ENCODE assay signal across 1 cellular context in genomic region chr5:139453683-139454567, GRCh38.
TF ChIP-seq lines count a peak whose summit lies in the region.

No MANE protein-coding gene starts in this region.

TF ChIP-seq in HEK293, 187 proteins besides CTCF, POLR2A, EP300 and RAD21 (continued from another document and continues in another):
- 0 out of 2 replicates have a peak, but pooled peaks have one; percentile 29 for TF ChIP-seq ZNF488 (tag by site-specific recombination; IDR thresholded peaks at IDR 0.05)
- no peak for TF ChIP-seq ZNF10 (tag by site-specific recombination; IDR thresholded peaks at IDR 0.05)
- 0 out of 2 replicates have a peak, but pooled peaks have one; percentile 37 for TF ChIP-seq ZSCAN18 (tag by site-specific recombination; IDR thresholded peaks at IDR 0.05)
- TF ChIP-seq PBX3 (CRISPR knock-in tag; IDR thresholded peaks at IDR 0.05), result no peak
- peak; percentile 100 for TF ChIP-seq EGR2 (tag by site-specific recombination; IDR thresholded peaks at IDR 0.05; ENCODE audit: low read depth)
- TF ChIP-seq ZNF585B (tag by site-specific recombination; IDR thresholded peaks at IDR 0.05), result no peak
- no peak for TF ChIP-seq ZNF555 (tag by site-specific recombination; conservative IDR thresholded peaks at IDR 0.05)
- no peak; the same call in 1 of the 2 replicates for TF ChIP-seq ZNF707 (tag by site-specific recombination; IDR thresholded peaks at IDR 0.05)
- TF ChIP-seq ZNF274 (IDR thresholded peaks at IDR 0.05; ENCODE audit: low read length), result no peak
- TF ChIP-seq ZNF274 (tag by site-specific recombination; IDR thresholded peaks at IDR 0.05; ENCODE audit: borderline replicate concordance), result 0 out of 2 replicates have a peak, but pooled peaks have one; percentile 17
- TF ChIP-seq ZBTB49 (tag by site-specific recombination; IDR thresholded peaks at IDR 0.05; ENCODE audit: low read depth), result no peak
- TF ChIP-seq PRDM2 (tag by site-specific recombination; IDR thresholded peaks at IDR 0.05; ENCODE audit: borderline replicate concordance), result no peak
- peak; percentile 24; the same call in 1 of the 2 replicates for TF ChIP-seq ZBTB7A (tag by site-specific recombination; IDR thresholded peaks at IDR 0.05; ENCODE audit: low read depth)
- no peak for TF ChIP-seq BCL11B (tag by site-specific recombination; IDR thresholded peaks at IDR 0.05; ENCODE audit: low read depth)
- TF ChIP-seq ZNF654 (tag by site-specific recombination; IDR thresholded peaks at IDR 0.05; ENCODE audit: low read depth), result no peak
- no peak; the same call in 1 of the 2 replicates for TF ChIP-seq YY1 (tag by site-specific recombination; IDR thresholded peaks at IDR 0.05)
- TF ChIP-seq ZNF571 (tag by site-specific recombination; IDR thresholded peaks at IDR 0.05), result 0 out of 2 replicates have a peak, but pooled peaks have one; percentile 17
- no peak for TF ChIP-seq ZNF521 (tag by site-specific recombination; IDR thresholded peaks at IDR 0.05)
- 0 out of 2 replicates have a peak, but pooled peaks have one; percentile 37 for TF ChIP-seq ZNF514 (tag by site-specific recombination; IDR thresholded peaks at IDR 0.05)
- TF ChIP-seq ZNF544 (tag by site-specific recombination; IDR thresholded peaks at IDR 0.05), result no peak; the same call in 1 of the 2 replicates
- TF ChIP-seq ZNF302 (tag by site-specific recombination; IDR thresholded peaks at IDR 0.05; ENCODE audit: low read depth), result no peak
- no peak for TF ChIP-seq ZNF600 (tag by site-specific recombination; IDR thresholded peaks at IDR 0.05)
- no peak for TF ChIP-seq HOXA7 (CRISPR knock-in tag; IDR thresholded peaks at IDR 0.05; ENCODE audit: borderline replicate concordance)
- TF ChIP-seq KLF8 (tag by site-specific recombination; IDR thresholded peaks at IDR 0.05), result peak; percentile 58
- TF ChIP-seq PRDM1 (tag by site-specific recombination; IDR thresholded peaks at IDR 0.05), result no peak
- TF ChIP-seq ZNF529 (tag by site-specific recombination; IDR thresholded peaks at IDR 0.05; ENCODE audit: insufficient replicate concordance), result no peak
- TF ChIP-seq REPIN1 (tag by site-specific recombination; IDR thresholded peaks at IDR 0.05; ENCODE audit: low read depth), result no peak
- TF ChIP-seq ZNF148 (tag by site-specific recombination; IDR thresholded peaks at IDR 0.05; ENCODE audit: borderline replicate concordance), result peak; percentile 82
- no peak for TF ChIP-seq ZNF629 (tag by site-specific recombination; IDR thresholded peaks at IDR 0.05)
- peak; percentile 50; the same call in 1 of the 2 replicates for TF ChIP-seq ZNF18 (tag by site-specific recombination; IDR thresholded peaks at IDR 0.05)
- peak; percentile 14; the same call in 1 of the 2 replicates for TF ChIP-seq PATZ1 (tag by site-specific recombination; IDR thresholded peaks at IDR 0.05)
- 0 out of 2 replicates have a peak, but pooled peaks have one; percentile 38 for TF ChIP-seq RBAK (tag by site-specific recombination; IDR thresholded peaks at IDR 0.05)
- no peak for TF ChIP-seq ZSCAN5A (tag by site-specific recombination; IDR thresholded peaks at IDR 0.05)
- peak; percentile 25; the same call in 1 of the 2 replicates for TF ChIP-seq ZSCAN4 (tag by site-specific recombination; IDR thresholded peaks at IDR 0.05)
- peak; percentile 25; the same call in 1 of the 2 replicates for TF ChIP-seq WT1 (tag by site-specific recombination; IDR thresholded peaks at IDR 0.05)
- no peak for TF ChIP-seq HOXC10 (CRISPR knock-in tag; IDR thresholded peaks at IDR 0.05)
- TF ChIP-seq KLF1 (tag by site-specific recombination; IDR thresholded peaks at IDR 0.05), result no peak
- no peak for TF ChIP-seq ZBTB8A (tag by site-specific recombination; IDR thresholded peaks at IDR 0.05)
